ENCODE assay signal across 1 cellular context in the genomic region with DNA sequence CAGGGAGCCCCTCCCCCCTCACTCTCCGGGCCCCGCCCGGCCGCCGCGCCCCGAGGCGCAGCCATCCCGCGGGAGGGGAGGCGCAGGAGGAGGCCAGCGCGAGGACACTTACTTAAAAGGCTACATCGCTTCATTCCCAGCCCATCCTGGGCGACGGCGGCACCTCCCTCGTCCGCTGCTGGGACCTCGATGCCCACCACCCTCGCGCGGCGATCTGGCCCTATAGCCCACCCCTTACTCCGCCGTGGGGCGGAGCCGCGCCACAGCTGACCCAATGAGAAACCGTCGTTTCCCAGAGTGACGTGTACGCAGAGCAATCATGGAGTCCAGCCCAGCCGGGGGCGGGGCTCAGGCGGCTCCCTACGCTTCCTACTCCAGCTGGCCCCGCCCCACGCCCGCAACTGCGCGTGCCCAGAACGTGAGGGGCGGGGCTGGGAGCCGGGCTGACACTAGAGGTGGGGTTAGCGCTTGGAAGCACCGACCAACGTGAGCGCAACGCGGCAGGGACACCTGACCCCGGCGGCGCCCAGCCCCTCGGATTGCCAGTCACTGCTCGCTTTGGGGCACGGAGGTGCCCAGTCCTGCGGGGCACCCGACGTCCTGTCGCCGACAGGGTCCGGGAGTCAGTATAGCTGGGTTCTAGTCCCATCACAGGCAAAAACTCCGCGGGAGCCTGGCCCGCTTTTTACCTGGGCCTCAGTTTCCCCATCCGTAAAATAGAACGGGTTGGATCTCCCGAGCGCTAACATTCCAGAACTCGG.
TF ChIP-seq lines count a peak whose summit lies in the region.

A gene (minus strand): TSS at position 222 of the 761 bp plus-strand sequence. CDS start 16,165 bp downstream, outside the sequence.

TF ChIP-seq in HepG2, 621 proteins besides CTCF, POLR2A, EP300 and RAD21 (continued from another document and continues in another):
- TF ChIP-seq, protein P1, sequence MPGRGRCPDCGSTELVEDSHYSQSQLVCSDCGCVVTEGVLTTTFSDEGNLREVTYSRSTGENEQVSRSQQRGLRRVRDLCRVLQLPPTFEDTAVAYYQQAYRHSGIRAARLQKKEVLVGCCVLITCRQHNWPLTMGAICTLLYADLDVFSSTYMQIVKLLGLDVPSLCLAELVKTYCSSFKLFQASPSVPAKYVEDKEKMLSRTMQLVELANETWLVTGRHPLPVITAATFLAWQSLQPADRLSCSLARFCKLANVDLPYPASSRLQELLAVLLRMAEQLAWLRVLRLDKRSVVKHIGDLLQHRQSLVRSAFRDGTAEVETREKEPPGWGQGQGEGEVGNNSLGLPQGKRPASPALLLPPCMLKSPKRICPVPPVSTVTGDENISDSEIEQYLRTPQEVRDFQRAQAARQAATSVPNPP (CRISPR knock-in tag; IDR thresholded peaks at IDR 0.05) = no peak
- TF ChIP-seq ZNF383 (CRISPR knock-in tag; IDR thresholded peaks at IDR 0.05; ENCODE audit: borderline replicate concordance) (no peak), JUN (CRISPR knock-in tag; IDR thresholded peaks at IDR 0.05) (no peak), MATR3 (CRISPR knock-in tag; IDR thresholded peaks at IDR 0.05) (no peak), HMG20B (CRISPR knock-in tag; conservative IDR thresholded peaks at IDR 0.05) (no peak), TCF7 (IDR thresholded peaks at IDR 0.05; ENCODE audit: low read depth) (0 out of 2 replicates have a peak, but pooled peaks have one; percentile 8), ZNF670 (CRISPR knock-in tag; IDR thresholded peaks at IDR 0.05; ENCODE audit: borderline replicate concordance) (peak; percentile 72; the same call in 1 of the 2 replicates), SIX1 (CRISPR knock-in tag; IDR thresholded peaks at IDR 0.05; ENCODE audit: borderline replicate concordance) (no peak), SMAD3 (CRISPR knock-in tag; IDR thresholded peaks at IDR 0.05) (no peak), SPEN (CRISPR knock-in tag; IDR thresholded peaks at IDR 0.05; ENCODE audit: low read depth) (peak; percentile 42; the same call in 1 of the 2 replicates), SP1 (IDR thresholded peaks at IDR 0.05) (no peak), SP1 (CRISPR knock-in tag; IDR thresholded peaks at IDR 0.05) (peak; percentile 91), ZNF460 (CRISPR knock-in tag; IDR thresholded peaks at IDR 0.05; ENCODE audit: borderline replicate concordance) (no peak), KDM5A (IDR thresholded peaks at IDR 0.05; ENCODE audit: borderline replicate concordance, low read length) (peak; percentile 60; the same call in 1 of the 2 replicates), SAP130 (CRISPR knock-in tag; IDR thresholded peaks at IDR 0.05; ENCODE audit: low read depth) (peak; percentile 63), CBX5 (CRISPR knock-in tag; IDR thresholded peaks at IDR 0.05; ENCODE audit: borderline replicate concordance) (no peak), ZNF382 (CRISPR knock-in tag; IDR thresholded peaks at IDR 0.05; ENCODE audit: borderline replicate concordance) (no peak), SCMH1 (CRISPR knock-in tag; IDR thresholded peaks at IDR 0.05; ENCODE audit: borderline replicate concordance) (no peak), NFE2 (CRISPR knock-in tag; IDR thresholded peaks at IDR 0.05) (no peak), ESRRA (CRISPR knock-in tag; IDR thresholded peaks at IDR 0.05; ENCODE audit: low read depth) (peak; percentile 31; the same call in 1 of the 2 replicates), ONECUT2 (CRISPR knock-in tag; IDR thresholded peaks at IDR 0.05) (no peak), ARNT (IDR thresholded peaks at IDR 0.05) (no peak), ERF (CRISPR knock-in tag; IDR thresholded peaks at IDR 0.05) (peak; percentile 27; the same call in 1 of the 2 replicates), DMAP1 (CRISPR knock-in tag; IDR thresholded peaks at IDR 0.05) (peak; percentile 29; the same call in 1 of the 2 replicates), FOXA3 (CRISPR knock-in tag; IDR thresholded peaks at IDR 0.05) (no peak), ZNF883 (CRISPR knock-in tag; IDR thresholded peaks at IDR 0.05; ENCODE audit: not compliant biosample characterization) (peak; percentile 32)
- TF ChIP-seq, protein P2, sequence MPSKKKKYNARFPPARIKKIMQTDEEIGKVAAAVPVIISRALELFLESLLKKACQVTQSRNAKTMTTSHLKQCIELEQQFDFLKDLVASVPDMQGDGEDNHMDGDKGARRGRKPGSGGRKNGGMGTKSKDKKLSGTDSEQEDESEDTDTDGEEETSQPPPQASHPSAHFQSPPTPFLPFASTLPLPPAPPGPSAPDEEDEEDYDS (CRISPR knock-in tag; IDR thresholded peaks at IDR 0.05) = peak; percentile 88
- TF ChIP-seq, protein P3, sequence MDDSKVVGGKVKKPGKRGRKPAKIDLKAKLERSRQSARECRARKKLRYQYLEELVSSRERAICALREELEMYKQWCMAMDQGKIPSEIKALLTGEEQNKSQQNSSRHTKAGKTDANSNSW (CRISPR knock-in tag; IDR thresholded peaks at IDR 0.05; ENCODE audit: borderline replicate concordance) = no peak
- TF ChIP-seq, protein P4, sequence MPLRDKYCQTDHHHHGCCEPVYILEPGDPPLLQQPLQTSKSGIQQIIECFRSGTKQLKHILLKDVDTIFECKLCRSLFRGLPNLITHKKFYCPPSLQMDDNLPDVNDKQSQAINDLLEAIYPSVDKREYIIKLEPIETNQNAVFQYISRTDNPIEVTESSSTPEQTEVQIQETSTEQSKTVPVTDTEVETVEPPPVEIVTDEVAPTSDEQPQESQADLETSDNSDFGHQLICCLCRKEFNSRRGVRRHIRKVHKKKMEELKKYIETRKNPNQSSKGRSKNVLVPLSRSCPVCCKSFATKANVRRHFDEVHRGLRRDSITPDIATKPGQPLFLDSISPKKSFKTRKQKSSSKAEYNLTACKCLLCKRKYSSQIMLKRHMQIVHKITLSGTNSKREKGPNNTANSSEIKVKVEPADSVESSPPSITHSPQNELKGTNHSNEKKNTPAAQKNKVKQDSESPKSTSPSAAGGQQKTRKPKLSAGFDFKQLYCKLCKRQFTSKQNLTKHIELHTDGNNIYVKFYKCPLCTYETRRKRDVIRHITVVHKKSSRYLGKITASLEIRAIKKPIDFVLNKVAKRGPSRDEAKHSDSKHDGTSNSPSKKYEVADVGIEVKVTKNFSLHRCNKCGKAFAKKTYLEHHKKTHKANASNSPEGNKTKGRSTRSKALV (CRISPR knock-in tag; IDR thresholded peaks at IDR 0.05) = peak; percentile 68; the same call in 1 of the 2 replicates
- TF ChIP-seq, protein P5, sequence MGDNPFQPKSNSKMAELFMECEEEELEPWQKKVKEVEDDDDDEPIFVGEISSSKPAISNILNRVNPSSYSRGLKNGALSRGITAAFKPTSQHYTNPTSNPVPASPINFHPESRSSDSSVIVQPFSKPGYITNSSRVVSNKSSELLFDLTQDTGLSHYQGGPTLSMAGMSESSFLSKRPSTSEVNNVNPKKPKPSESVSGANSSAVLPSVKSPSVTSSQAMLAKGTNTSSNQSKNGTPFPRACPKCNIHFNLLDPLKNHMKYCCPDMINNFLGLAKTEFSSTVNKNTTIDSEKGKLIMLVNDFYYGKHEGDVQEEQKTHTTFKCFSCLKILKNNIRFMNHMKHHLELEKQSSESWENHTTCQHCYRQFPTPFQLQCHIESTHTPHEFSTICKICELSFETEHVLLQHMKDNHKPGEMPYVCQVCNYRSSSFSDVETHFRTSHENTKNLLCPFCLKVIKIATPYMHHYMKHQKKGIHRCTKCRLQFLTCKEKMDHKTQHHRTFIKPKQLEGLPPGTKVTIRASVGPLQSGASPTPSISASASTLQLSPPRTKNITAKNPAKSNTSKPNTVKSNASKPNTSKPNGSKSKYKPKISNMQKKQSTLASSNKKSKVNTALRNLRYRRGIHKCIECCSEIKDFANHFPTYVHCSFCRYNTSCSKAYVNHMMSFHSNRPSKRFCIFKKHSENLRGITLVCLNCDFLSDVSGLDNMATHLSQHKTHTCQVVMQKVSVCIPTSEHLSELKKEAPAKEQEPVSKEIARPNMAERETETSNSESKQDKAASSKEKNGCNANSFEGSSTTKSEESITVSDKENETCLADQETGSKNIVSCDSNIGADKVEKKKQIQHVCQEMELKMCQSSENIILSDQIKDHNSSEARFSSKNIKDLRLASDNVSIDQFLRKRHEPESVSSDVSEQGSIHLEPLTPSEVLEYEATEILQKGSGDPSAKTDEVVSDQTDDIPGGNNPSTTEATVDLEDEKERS (CRISPR knock-in tag; IDR thresholded peaks at IDR 0.05) = 0 out of 2 replicates have a peak, but pooled peaks have one; percentile 50
- TF ChIP-seq, protein P6, sequence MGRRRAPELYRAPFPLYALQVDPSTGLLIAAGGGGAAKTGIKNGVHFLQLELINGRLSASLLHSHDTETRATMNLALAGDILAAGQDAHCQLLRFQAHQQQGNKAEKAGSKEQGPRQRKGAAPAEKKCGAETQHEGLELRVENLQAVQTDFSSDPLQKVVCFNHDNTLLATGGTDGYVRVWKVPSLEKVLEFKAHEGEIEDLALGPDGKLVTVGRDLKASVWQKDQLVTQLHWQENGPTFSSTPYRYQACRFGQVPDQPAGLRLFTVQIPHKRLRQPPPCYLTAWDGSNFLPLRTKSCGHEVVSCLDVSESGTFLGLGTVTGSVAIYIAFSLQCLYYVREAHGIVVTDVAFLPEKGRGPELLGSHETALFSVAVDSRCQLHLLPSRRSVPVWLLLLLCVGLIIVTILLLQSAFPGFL (CRISPR knock-in tag; IDR thresholded peaks at IDR 0.05) = no peak
- TF ChIP-seq, protein P7, sequence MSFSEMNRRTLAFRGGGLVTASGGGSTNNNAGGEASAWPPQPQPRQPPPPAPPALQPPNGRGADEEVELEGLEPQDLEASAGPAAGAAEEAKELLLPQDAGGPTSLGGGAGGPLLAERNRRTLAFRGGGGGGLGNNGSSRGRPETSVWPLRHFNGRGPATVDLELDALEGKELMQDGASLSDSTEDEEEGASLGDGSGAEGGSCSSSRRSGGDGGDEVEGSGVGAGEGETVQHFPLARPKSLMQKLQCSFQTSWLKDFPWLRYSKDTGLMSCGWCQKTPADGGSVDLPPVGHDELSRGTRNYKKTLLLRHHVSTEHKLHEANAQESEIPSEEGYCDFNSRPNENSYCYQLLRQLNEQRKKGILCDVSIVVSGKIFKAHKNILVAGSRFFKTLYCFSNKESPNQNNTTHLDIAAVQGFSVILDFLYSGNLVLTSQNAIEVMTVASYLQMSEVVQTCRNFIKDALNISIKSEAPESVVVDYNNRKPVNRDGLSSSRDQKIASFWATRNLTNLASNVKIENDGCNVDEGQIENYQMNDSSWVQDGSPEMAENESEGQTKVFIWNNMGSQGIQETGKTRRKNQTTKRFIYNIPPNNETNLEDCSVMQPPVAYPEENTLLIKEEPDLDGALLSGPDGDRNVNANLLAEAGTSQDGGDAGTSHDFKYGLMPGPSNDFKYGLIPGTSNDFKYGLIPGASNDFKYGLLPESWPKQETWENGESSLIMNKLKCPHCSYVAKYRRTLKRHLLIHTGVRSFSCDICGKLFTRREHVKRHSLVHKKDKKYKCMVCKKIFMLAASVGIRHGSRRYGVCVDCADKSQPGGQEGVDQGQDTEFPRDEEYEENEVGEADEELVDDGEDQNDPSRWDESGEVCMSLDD (CRISPR knock-in tag; IDR thresholded peaks at IDR 0.05; ENCODE audit: borderline replicate concordance) = no peak
- TF ChIP-seq, protein P8, sequence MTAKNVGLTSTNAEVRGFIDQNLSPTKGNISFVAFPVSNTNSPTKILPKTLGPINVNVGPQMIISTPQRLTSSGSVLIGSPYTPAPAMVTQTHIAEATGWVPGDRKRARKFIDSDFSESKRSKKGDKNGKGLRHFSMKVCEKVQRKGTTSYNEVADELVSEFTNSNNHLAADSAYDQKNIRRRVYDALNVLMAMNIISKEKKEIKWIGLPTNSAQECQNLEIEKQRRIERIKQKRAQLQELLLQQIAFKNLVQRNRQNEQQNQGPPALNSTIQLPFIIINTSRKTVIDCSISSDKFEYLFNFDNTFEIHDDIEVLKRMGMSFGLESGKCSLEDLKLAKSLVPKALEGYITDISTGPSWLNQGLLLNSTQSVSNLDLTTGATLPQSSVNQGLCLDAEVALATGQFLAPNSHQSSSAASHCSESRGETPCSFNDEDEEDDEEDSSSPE (CRISPR knock-in tag; IDR thresholded peaks at IDR 0.05) = 0 out of 2 replicates have a peak, but pooled peaks have one; percentile 42
- TF ChIP-seq, protein P9, sequence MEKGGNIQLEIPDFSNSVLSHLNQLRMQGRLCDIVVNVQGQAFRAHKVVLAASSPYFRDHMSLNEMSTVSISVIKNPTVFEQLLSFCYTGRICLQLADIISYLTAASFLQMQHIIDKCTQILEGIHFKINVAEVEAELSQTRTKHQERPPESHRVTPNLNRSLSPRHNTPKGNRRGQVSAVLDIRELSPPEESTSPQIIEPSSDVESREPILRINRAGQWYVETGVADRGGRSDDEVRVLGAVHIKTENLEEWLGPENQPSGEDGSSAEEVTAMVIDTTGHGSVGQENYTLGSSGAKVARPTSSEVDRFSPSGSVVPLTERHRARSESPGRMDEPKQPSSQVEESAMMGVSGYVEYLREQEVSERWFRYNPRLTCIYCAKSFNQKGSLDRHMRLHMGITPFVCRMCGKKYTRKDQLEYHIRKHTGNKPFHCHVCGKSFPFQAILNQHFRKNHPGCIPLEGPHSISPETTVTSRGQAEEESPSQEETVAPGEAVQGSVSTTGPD (CRISPR knock-in tag; IDR thresholded peaks at IDR 0.05) = no peak
- TF ChIP-seq, protein P10, sequence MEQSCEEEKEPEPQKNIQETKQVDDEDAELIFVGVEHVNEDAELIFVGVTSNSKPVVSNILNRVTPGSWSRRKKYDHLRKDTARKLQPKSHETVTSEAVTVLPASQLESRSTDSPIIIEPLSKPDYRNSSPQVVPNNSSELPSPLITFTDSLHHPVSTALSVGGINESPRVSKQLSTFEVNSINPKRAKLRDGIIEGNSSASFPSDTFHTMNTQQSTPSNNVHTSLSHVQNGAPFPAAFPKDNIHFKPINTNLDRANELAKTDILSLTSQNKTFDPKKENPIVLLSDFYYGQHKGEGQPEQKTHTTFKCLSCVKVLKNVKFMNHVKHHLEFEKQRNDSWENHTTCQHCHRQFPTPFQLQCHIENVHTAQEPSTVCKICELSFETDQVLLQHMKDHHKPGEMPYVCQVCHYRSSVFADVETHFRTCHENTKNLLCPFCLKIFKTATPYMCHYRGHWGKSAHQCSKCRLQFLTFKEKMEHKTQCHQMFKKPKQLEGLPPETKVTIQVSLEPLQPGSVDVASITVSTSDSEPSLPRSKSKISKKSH (CRISPR knock-in tag; IDR thresholded peaks at IDR 0.05; ENCODE audit: borderline replicate concordance) = peak; percentile 18; the same call in 1 of the 2 replicates
- TF ChIP-seq, protein P11, sequence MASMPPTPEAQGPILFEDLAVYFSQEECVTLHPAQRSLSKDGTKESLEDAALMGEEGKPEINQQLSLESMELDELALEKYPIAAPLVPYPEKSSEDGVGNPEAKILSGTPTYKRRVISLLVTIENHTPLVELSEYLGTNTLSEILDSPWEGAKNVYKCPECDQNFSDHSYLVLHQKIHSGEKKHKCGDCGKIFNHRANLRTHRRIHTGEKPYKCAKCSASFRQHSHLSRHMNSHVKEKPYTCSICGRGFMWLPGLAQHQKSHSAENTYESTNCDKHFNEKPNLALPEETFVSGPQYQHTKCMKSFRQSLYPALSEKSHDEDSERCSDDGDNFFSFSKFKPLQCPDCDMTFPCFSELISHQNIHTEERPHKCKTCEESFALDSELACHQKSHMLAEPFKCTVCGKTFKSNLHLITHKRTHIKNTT (CRISPR knock-in tag; IDR thresholded peaks at IDR 0.05) = no peak
